ENCODE assay signal across 31 cellular contexts in genomic region chr5:41522193-41522786, GRCh38. TPM values are rescaled to one million over a fixed set of nuclear protein-coding genes. Genes with fewer than 3 reads are reported as not detected.
"Had no signal": no experiment of that assay in that cellular context is flagged by ENCODE, and none has a peak within 500 bp of the region (broad histone marks: within the 10 kb centered on the region; RNA-seq: fewer than 3 reads in every experiment).

No MANE protein-coding gene starts in this region.

- DNase-seq: activated CD4-positive, alpha-beta memory T cell treated with anti-CD3 and anti-CD28 coated beads, Interleukin-2, amount 10 ng/mL, durations not matched to agents 7 days and 5 days; activated CD4-positive, alpha-beta T cell treated with anti-CD3 and anti-CD28 coated beads for 1 hour; activated CD4-positive, alpha-beta T cell treated with anti-CD3 and anti-CD28 coated beads for 4 hours; activated CD4-positive, alpha-beta T cell treated with anti-CD3 and anti-CD28 coated beads, Interleukin-2, amount 10 ng/mL, durations not matched to agents 7 days and 5 days; activated CD4-positive, alpha-beta T cell treated with anti-CD3 and anti-CD28 coated beads, Interleukin-2, amount 50 U/mL, for 4 hours; activated CD8-positive, alpha-beta memory T cell treated with anti-CD3 and anti-CD28 coated beads, Interleukin-2, amount 50 U/mL, for 48 hours; activated gamma-delta T cell; activated naive CD4-positive, alpha-beta T cell; activated naive CD4-positive, alpha-beta T cell treated with anti-CD3 and anti-CD28 coated beads, Interleukin-2, amount 10 ng/mL, durations not matched to agents 7 days and 5 days; activated naive CD8-positive, alpha-beta T cell treated with anti-CD3 and anti-CD28 coated beads, Interleukin-2, amount 10 ng/mL, durations not matched to agents 7 days and 5 days; activated T-cell treated with anti-CD3 and anti-CD28 coated beads for 4 hours; activated T-cell treated with anti-CD3 and anti-CD28 coated beads, Interleukin-2, amount 50 U/mL, for 24 hours; activated T-cell treated with anti-CD3 and anti-CD28 coated beads, Interleukin-2, amount 50 U/mL, for 72 hours; brain microvascular endothelial cell; cortex of kidney; dermis blood vessel endothelial cell; effector CD4-positive, alpha-beta T cell; effector memory CD8-positive, alpha-beta T cell; esophagus squamous epithelium; foreskin melanocyte; heart right ventricle; T-helper 2 cell had no signal

- ATAC-seq: activated naive CD4-positive, alpha-beta T cell treated with anti-CD3 and anti-CD28 coated beads, Interleukin-2, amount 50 U/mL, for 72 hours; activated T-cell treated with anti-CD3 and anti-CD28 coated beads, Interleukin-2, amount 50 U/mL, for 72 hours; effector memory CD8-positive, alpha-beta T cell; gastroesophageal sphincter; heart right ventricle had no signal

- H3K36me3 ChIP-seq: brain microvascular endothelial cell, esophagus squamous epithelium, gastroesophageal sphincter, heart right ventricle had no signal

- H3K27ac ChIP-seq: brain microvascular endothelial cell, epithelial cell of prostate, esophagus squamous epithelium, gastroesophageal sphincter, heart right ventricle had no signal

- H3K4me3 ChIP-seq: esophagus squamous epithelium, gastroesophageal sphincter, heart right ventricle had no signal

- H3K27me3 ChIP-seq: brain microvascular endothelial cell, esophagus squamous epithelium, gastroesophageal sphincter, heart right ventricle had no signal

- FAIRE-seq: astrocyte, bronchial epithelial cell, colon, endometrium, endothelial cell of umbilical vein had no signal

- H3K4me1 ChIP-seq: esophagus squamous epithelium, gastroesophageal sphincter had no signal

- H3K9me3 ChIP-seq: esophagus squamous epithelium, gastroesophageal sphincter had no signal

RNA-seq across cellular contexts. Expression of gene PLCXD3, which starts 11.9 kb away (rescaled TPM):
- total RNA-seq: activated CD4-positive, alpha-beta memory T cell treated with anti-CD3 and anti-CD28 coated beads, Interleukin-2, amount 10 ng/mL, durations not matched to agents 7 days and 5 days; activated CD4-positive, alpha-beta T cell treated with anti-CD3 and anti-CD28 coated beads, Interleukin-2, amount 10 ng/mL, durations not matched to agents 7 days and 5 days; activated naive CD4-positive, alpha-beta T cell treated with anti-CD3 and anti-CD28 coated beads, Interleukin-2, amount 50 U/mL, for 72 hours; activated naive CD8-positive, alpha-beta T cell treated with anti-CD3 and anti-CD28 coated beads, Interleukin-2, amount 10 ng/mL, durations not matched to agents 7 days and 5 days; activated T-cell treated with anti-CD3 and anti-CD28 coated beads, Interleukin-2, amount 50 U/mL, for 72 hours; bronchial epithelial cell; endothelial cell of umbilical vein; glomerular endothelial cell had no signal
- polyA plus RNA-seq: endothelial cell of umbilical vein had no signal
